Comparison of ENCODE assay signal across 30 cellular contexts in the genomic region with DNA sequence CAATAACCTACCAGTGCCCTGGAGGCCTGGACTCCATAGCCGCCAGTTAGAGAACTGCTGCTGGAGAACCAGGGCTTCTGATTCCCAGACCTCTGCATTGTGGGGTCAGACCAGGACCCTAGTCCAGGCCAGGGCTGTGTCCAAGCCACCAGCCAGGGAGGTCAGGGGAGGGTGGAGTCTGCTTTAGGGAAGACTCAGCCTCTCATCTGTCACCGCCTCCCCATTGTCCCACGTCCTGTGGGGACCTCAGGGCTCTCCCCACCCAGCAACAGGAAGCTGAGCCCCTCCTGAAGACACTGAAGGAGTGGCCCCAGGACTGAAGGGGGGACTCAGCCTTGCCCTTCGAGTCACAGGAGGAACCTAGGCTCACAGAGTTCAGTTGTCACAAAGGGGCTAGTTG. TPM values are rescaled to one million over a fixed set of nuclear protein-coding genes. Genes with fewer than 3 reads are reported as not detected.
DNase-seq lines count a peak whose midpoint lies in the region; ATAC-seq, FAIRE-seq and TF ChIP-seq lines count a peak whose summit lies in the region.
"Had no signal": no experiment of that assay in that cellular context is flagged by ENCODE, and none has a peak within 500 bp of the region (broad histone marks: within the 10 kb centered on the region; RNA-seq: fewer than 3 reads in every experiment).

No MANE protein-coding gene starts in this region.

- peaks cover 5 to 100% (median 77%) of the 10 kb centered on the region in 12 donors for H3K4me1 ChIP-seq in heart left ventricle
- peaks cover 3 to 18% of the 10 kb centered on the region in 2 donors for H3K4me1 ChIP-seq in kidney (ENCODE audit: control insufficient read depth in 1 of 2, insufficient read depth in 1 of 2, low read depth in 1 of 2, low read length in 2 of 2)
- no peaks in the 10 kb centered on the region for H3K4me1 ChIP-seq in parathyroid adenoma
- H3K4me1 ChIP-seq in thyroid gland: peaks cover 0 to 2% of the 10 kb centered on the region in 2 donors

- 44 to 72% (median 63%) methylated on average over 3 to 4 of the region's 4 CpGs for WGBS in heart left ventricle, 4 donors
- WGBS in thyroid gland, 2 donors: 86 to 94% methylated on average over 2 to 4 of the region's 4 CpGs

- intact Hi-C loops in heart left ventricle (cut with DNase I): no loop called here
- intact Hi-C loops in Right ventricle myocardium superior (cut with DNase I): no loop called here
- intact Hi-C loops in kidney (cut with DNase I): no loop called here
- intact Hi-C loops in thyroid gland (cut with DNase I): no loop called here

- peak overlapping the region in 2 of 12 donors; percentile 6 to 7 for H3K4me3 ChIP-seq in heart left ventricle
- no peak overlapping the region for H3K4me3 ChIP-seq in kidney (ENCODE audit: low read length in 2 of 2)
- H3K4me3 ChIP-seq in parathyroid adenoma (ENCODE audit: low read depth, low read length): no peak overlapping the region
- no peak overlapping the region for H3K4me3 ChIP-seq in thyroid gland (replicated peaks in 1 of 3)

- H3K79me2 ChIP-seq in parathyroid adenoma: no peaks in the 10 kb centered on the region

- no peaks in the 10 kb centered on the region for H3K4me1 Mint-ChIP-seq in activated CD4-positive, alpha-beta T cell treated with anti-CD3 and anti-CD28 coated beads, Interleukin-2, amount 10 ng/mL, durations not matched to agents 7 days and 5 days

- no peak overlapping the region for H3K4me2 ChIP-seq in parathyroid adenoma (ENCODE audit: low read length)
- H3K4me2 ChIP-seq: SK-N-SH had no signal

- H3K27me3 Mint-ChIP-seq in activated CD4-positive, alpha-beta T cell treated with anti-CD3 and anti-CD28 coated beads, Interleukin-2, amount 10 ng/mL, durations not matched to agents 7 days and 5 days: peaks cover 10% of the 10 kb centered on the region

- POLR2A ChIA-PET in activated CD4-positive, alpha-beta T cell treated with anti-CD3 and anti-CD28 coated beads, Interleukin-2, amount 10 ng/mL, durations not matched to agents 7 days and 5 days (lab: Charles Lee): no interaction called here

- H3K9ac ChIP-seq in kidney (ENCODE audit: low read length in 2 of 2): no peak overlapping the region
- no peak overlapping the region for H3K9ac ChIP-seq in parathyroid adenoma
- H3K9ac ChIP-seq: SK-N-SH had no signal

- no peak overlapping the region for H2AFZ ChIP-seq in parathyroid adenoma

- H3K36me3 Mint-ChIP-seq in activated CD4-positive, alpha-beta T cell treated with anti-CD3 and anti-CD28 coated beads, Interleukin-2, amount 10 ng/mL, durations not matched to agents 7 days and 5 days (ENCODE audit: low read depth): no peaks in the 10 kb centered on the region
- H3K36me3 Mint-ChIP-seq: natural killer cell treated with Interleukin-12 subunit alpha and Interleukin-12 subunit beta and Interleukin-15 and Interleukin-18, amount 100 ng/mL, for 72 hours had no signal

- no peaks in the 10 kb centered on the region for H3K9me3 Mint-ChIP-seq in activated CD4-positive, alpha-beta T cell treated with anti-CD3 and anti-CD28 coated beads, Interleukin-2, amount 10 ng/mL, durations not matched to agents 7 days and 5 days
- H3K9me3 Mint-ChIP-seq: activated T-helper 1 cell treated with anti-CD3 and anti-CD28 coated beads, Interleukin-12 subunit alpha, Interleukin-12 subunit beta, Interleukin-2, Interleukin-4 antibody, amounts not matched to agents 30 ng/mL and 10 ng/mL and 1 ng/mL, durations not matched to agents 14 hours and 24 hours and 36 hours; natural killer cell treated with Interleukin-12 subunit alpha and Interleukin-12 subunit beta and Interleukin-15 and Interleukin-18, amount 100 ng/mL, for 72 hours had no signal

- H3K27me3 ChIP-seq in heart left ventricle (no peaks in the 10 kb centered on the region), parathyroid adenoma (ENCODE audit: control insufficient read depth, insufficient read depth, low read length) (no peaks in the 10 kb centered on the region), thyroid gland (no peaks in the 10 kb centered on the region)

- FAIRE-seq in kidney (lab: Jason Lieb, UNC): no peak
- FAIRE-seq: D721Med had no signal

- ATAC-seq in heart left ventricle: peak in 2 of 4 donors; percentile 17 to 41
- ATAC-seq in Right ventricle myocardium superior (ENCODE audit: poor library complexity): no peak
- ATAC-seq: natural killer cell treated with Interleukin-12 subunit alpha and Interleukin-12 subunit beta and Interleukin-15 and Interleukin-18, amount 100 ng/mL, for 72 hours had no signal

- TF ChIP-seq POLR2A in heart left ventricle (IDR thresholded peaks at IDR 0.05) (no peak), thyroid gland (IDR thresholded peaks at IDR 0.05) (no peak)

- H3K36me3 ChIP-seq in heart left ventricle: no peaks in the 10 kb centered on the region
- no peaks in the 10 kb centered on the region for H3K36me3 ChIP-seq in kidney (ENCODE audit: control insufficient read depth in 1 of 2, insufficient read depth in 2 of 2, low read length in 2 of 2)
- H3K36me3 ChIP-seq in parathyroid adenoma (ENCODE audit: control insufficient read depth, insufficient read depth, low read length): no peaks in the 10 kb centered on the region
- H3K36me3 ChIP-seq in thyroid gland: no peaks in the 10 kb centered on the region

- no peak overlapping the region for H3K4me3 Mint-ChIP-seq in activated CD4-positive, alpha-beta T cell treated with anti-CD3 and anti-CD28 coated beads, Interleukin-2, amount 10 ng/mL, durations not matched to agents 7 days and 5 days
- H3K4me3 Mint-ChIP-seq: activated T-helper 1 cell treated with anti-CD3 and anti-CD28 coated beads, Interleukin-12 subunit alpha, Interleukin-12 subunit beta, Interleukin-2, Interleukin-4 antibody, amounts not matched to agents 30 ng/mL and 10 ng/mL and 1 ng/mL, durations not matched to agents 14 hours and 24 hours and 36 hours; natural killer cell treated with Interleukin-12 subunit alpha and Interleukin-12 subunit beta and Interleukin-15 and Interleukin-18, amount 100 ng/mL, for 72 hours had no signal

- no peak overlapping the region for H3K27ac Mint-ChIP-seq in activated CD4-positive, alpha-beta T cell treated with anti-CD3 and anti-CD28 coated beads, Interleukin-2, amount 10 ng/mL, durations not matched to agents 7 days and 5 days
- H3K27ac Mint-ChIP-seq: activated T-helper 1 cell treated with anti-CD3 and anti-CD28 coated beads, Interleukin-12 subunit alpha, Interleukin-12 subunit beta, Interleukin-2, Interleukin-4 antibody, amounts not matched to agents 30 ng/mL and 10 ng/mL and 1 ng/mL, durations not matched to agents 14 hours and 24 hours and 36 hours; natural killer cell treated with Interleukin-12 subunit alpha and Interleukin-12 subunit beta and Interleukin-15 and Interleukin-18, amount 100 ng/mL, for 72 hours; progenitor cell of endocrine pancreas had no signal

- TF ChIP-seq CTCF in heart left ventricle (IDR thresholded peaks at IDR 0.05) (no peak), kidney (IDR thresholded peaks at IDR 0.05; ENCODE audit: borderline replicate concordance, extremely low read depth, insufficient read depth) (no peak), parathyroid adenoma (IDR thresholded peaks at IDR 0.05) (no peak), thyroid gland (IDR thresholded peaks at IDR 0.05) (no peak)

- no peaks in the 10 kb centered on the region for H3K9me3 ChIP-seq in heart left ventricle
- H3K9me3 ChIP-seq in kidney (ENCODE audit: control insufficient read depth in 1 of 2, low read length in 2 of 2): no peaks in the 10 kb centered on the region
- H3K9me3 ChIP-seq in parathyroid adenoma (ENCODE audit: control insufficient read depth, low read length): no peaks in the 10 kb centered on the region
- no peaks in the 10 kb centered on the region for H3K9me3 ChIP-seq in thyroid gland
- H3K9me3 ChIP-seq: SK-N-SH had no signal

- CTCF ChIA-PET in activated CD4-positive, alpha-beta T cell treated with anti-CD3 and anti-CD28 coated beads, Interleukin-2, amount 10 ng/mL, durations not matched to agents 7 days and 5 days (lab: Charles Lee): no interaction called here

- peak in 1 of 5 donors; percentile 65 for DNase-seq in heart left ventricle
- no peak for DNase-seq in Right ventricle myocardium superior
- no peak for DNase-seq in kidney
- DNase-seq in thyroid gland: no peak
- no peak for DNase-seq in activated CD4-positive, alpha-beta T cell treated with anti-CD3 and anti-CD28 coated beads, Interleukin-2, amount 10 ng/mL, durations not matched to agents 7 days and 5 days
- DNase-seq in iPS-NIHi11 (ENCODE audit: low spot score): no peak
- DNase-seq in NCI-H1436 (lab: John Stamatoyannopoulos, UW): no peak
- DNase-seq: activated CD4-positive, alpha-beta T cell treated with anti-CD3 and anti-CD28 coated beads for 4 hours; activated naive CD4-positive, alpha-beta T cell treated with anti-CD3 and anti-CD28 coated beads, Interleukin-2, amount 50 U/mL, for 16 hours; anterior cingulate cortex; caudate nucleus; HCEC 1CT; head of caudate nucleus; IMR-90; NCI-H1105; NCI-H2029 treated with DMSO at 0.1 percent for 48 hours; NCI-H2227 treated with DMSO at 0.1 percent for 48 hours; NCI-H748 treated with DMSO at 0.1 percent for 48 hours; stimulated activated CD4-positive, alpha-beta T cell treated with anti-CD3 and anti-CD28 coated beads, Interleukin-4, amount 100 ng/mL, for 4 hours; stimulated activated naive CD4-positive, alpha-beta T cell; T-helper 2 cell; trophoblast cell had no signal

- H3K27ac ChIP-seq in heart left ventricle (peak overlapping the region; percentile 47 to 89 (median 78)), kidney (ENCODE audit: low read depth in 2 of 2, low read length in 2 of 2) (peak overlapping the region; percentile 32 to 43), parathyroid adenoma (peak overlapping the region; percentile 32), thyroid gland (peak overlapping the region in 2 of 3 donors; percentile 45 to 61)
- H3K27ac ChIP-seq: 22Rv1, RWPE1 had no signal

RNA-seq across cellular contexts. Expression of gene PDE2A, which starts 41.2 kb away (rescaled TPM):
- 10 to 100 TPM; 16.8 to 53.7 (median 23.7) TPM for total RNA-seq in heart left ventricle
- 10 to 100 TPM; 23.2 to 24.1 TPM for polyA plus RNA-seq in heart left ventricle
- 38.5 TPM for total RNA-seq in Right ventricle myocardium superior
- 42.0 TPM for total RNA-seq in kidney
- polyA plus RNA-seq in kidney (ENCODE audit: insufficient read depth, low read depth, low replicate concordance): 12.6 TPM
- 10 to 100 TPM; 40.2 to 69.6 (median 50.4) TPM for total RNA-seq in thyroid gland
- total RNA-seq in activated CD4-positive, alpha-beta T cell treated with anti-CD3 and anti-CD28 coated beads, Interleukin-2, amount 10 ng/mL, durations not matched to agents 7 days and 5 days: under 1 TPM; 0.40 to 0.48 TPM
- total RNA-seq: IMR-90 had no signal

Comparison
In these comparisons a context has a peak if more than half of its experiments do, and no peak if none do; other contexts are left out.
1. RNA of gene PDE2A, which starts 41.2 kb away (total RNA-seq): 40.2 to 69.6 TPM in thyroid gland, 42.0 TPM in kidney (single experiment), 38.5 TPM in Right ventricle myocardium superior (single experiment) and 16.8 to 53.7 TPM in heart left ventricle; 0.40 to 0.48 TPM in activated CD4-positive, alpha-beta T cell treated with anti-CD3 and anti-CD28 coated beads, Interleukin-2, amount 10 ng/mL, durations not matched to agents 7 days and 5 days; every median in the first group is over 10 times any median in the second.
2. Peak in every context shown above with its lines, with median percentiles within 50 percentile points of each other: H3K27ac ChIP-seq.